ENCODE assay signal across 23 cellular contexts in genomic region chr3:135136361-135137100, GRCh38.
"Had no signal": no experiment of that assay in that cellular context is flagged by ENCODE, and none has a peak within 500 bp of the region (broad histone marks: within the 10 kb centered on the region; RNA-seq: fewer than 3 reads in every experiment).

No MANE protein-coding gene starts in this region.

- H3K4me1 ChIP-seq: lower lobe of right lung, spleen, tibial artery had no signal

- H3K9me3 Mint-ChIP-seq: activated CD4-positive, alpha-beta memory T cell treated with anti-CD3 and anti-CD28 coated beads for 36 hours; activated naive CD4-positive, alpha-beta T cell treated with anti-CD3 and anti-CD28 coated beads, Interleukin-2, amount 50 U/mL, for 72 hours; brain; dendritic cell treated with granulocyte-macrophage colony-stimulating factor and Interleukin-4, amounts not matched to agents 40 ng/mL and 50 ng/mL, for 4 days; nephron progenitor cell; stimulated activated naive CD8-positive, alpha-beta T cell treated with anti-CD3 and anti-CD28 coated beads, Interleukin-15, Interleukin-2, amounts not matched to agents 100 ng/mL and 50 ng/mL, for 24 hours had no signal

- H3K4me3 Mint-ChIP-seq: activated CD4-positive, alpha-beta memory T cell treated with anti-CD3 and anti-CD28 coated beads for 36 hours; brain; dendritic cell treated with granulocyte-macrophage colony-stimulating factor and Interleukin-4, amounts not matched to agents 40 ng/mL and 50 ng/mL, for 4 days; nephron progenitor cell; stimulated activated naive CD8-positive, alpha-beta T cell treated with anti-CD3 and anti-CD28 coated beads, Interleukin-15, Interleukin-2, amounts not matched to agents 100 ng/mL and 50 ng/mL, for 24 hours; T-helper 17 cell had no signal

- H3K27ac ChIP-seq: lower lobe of right lung, spleen, tibial artery had no signal

- H3K4me3 ChIP-seq: lower lobe of right lung, mucosa of descending colon, spleen, tibial artery had no signal

- H3K9me3 ChIP-seq: lower lobe of right lung, mucosa of descending colon, spleen, tibial artery had no signal

- FAIRE-seq: endometrium, kidney had no signal

- H3K36me3 ChIP-seq: lower lobe of right lung, spleen, tibial artery had no signal

- H3K27ac Mint-ChIP-seq: activated CD4-positive, alpha-beta memory T cell treated with anti-CD3 and anti-CD28 coated beads for 36 hours; activated naive CD4-positive, alpha-beta T cell treated with anti-CD3 and anti-CD28 coated beads, Interleukin-2, amount 50 U/mL, for 72 hours; dendritic cell treated with granulocyte-macrophage colony-stimulating factor and Interleukin-4, amounts not matched to agents 40 ng/mL and 50 ng/mL, for 4 days; nephron progenitor cell; stimulated activated naive CD8-positive, alpha-beta T cell treated with anti-CD3 and anti-CD28 coated beads, Interleukin-15, Interleukin-2, amounts not matched to agents 100 ng/mL and 50 ng/mL, for 24 hours; T-helper 17 cell had no signal

- H3K27me3 ChIP-seq: spleen, tibial artery had no signal

- H3K4me1 Mint-ChIP-seq: T-helper 17 cell had no signal

- ATAC-seq: lower lobe of right lung, mucosa of descending colon, T-helper 17 cell had no signal

- H3K36me3 Mint-ChIP-seq: activated CD4-positive, alpha-beta memory T cell treated with anti-CD3 and anti-CD28 coated beads for 36 hours; activated naive CD4-positive, alpha-beta T cell treated with anti-CD3 and anti-CD28 coated beads, Interleukin-2, amount 50 U/mL, for 72 hours; brain had no signal

- DNase-seq: activated CD4-positive, alpha-beta memory T cell treated with anti-CD3 and anti-CD28 coated beads for 36 hours; activated CD4-positive, alpha-beta T cell treated with anti-CD3 and anti-CD28 coated beads for 48 hours; activated CD4-positive, CD25-positive, alpha-beta regulatory T cell; activated gamma-delta T cell treated with Interleukin-2 at 50 U/mL for 16 hours; activated T-cell treated with anti-CD3 and anti-CD28 coated beads for 4 hours; aorta; caudate nucleus; effector CD4-positive, alpha-beta T cell; kidney; lower lobe of right lung; mesendoderm; mucosa of descending colon; nephron progenitor cell; occipital lobe; spleen; stimulated activated CD4-positive, alpha-beta T cell treated with anti-CD3 and anti-CD28 coated beads, Interleukin-4, amount 100 ng/mL, for 24 hours; T-helper 17 cell; tibial artery had no signal
